In the genomic region with DNA sequence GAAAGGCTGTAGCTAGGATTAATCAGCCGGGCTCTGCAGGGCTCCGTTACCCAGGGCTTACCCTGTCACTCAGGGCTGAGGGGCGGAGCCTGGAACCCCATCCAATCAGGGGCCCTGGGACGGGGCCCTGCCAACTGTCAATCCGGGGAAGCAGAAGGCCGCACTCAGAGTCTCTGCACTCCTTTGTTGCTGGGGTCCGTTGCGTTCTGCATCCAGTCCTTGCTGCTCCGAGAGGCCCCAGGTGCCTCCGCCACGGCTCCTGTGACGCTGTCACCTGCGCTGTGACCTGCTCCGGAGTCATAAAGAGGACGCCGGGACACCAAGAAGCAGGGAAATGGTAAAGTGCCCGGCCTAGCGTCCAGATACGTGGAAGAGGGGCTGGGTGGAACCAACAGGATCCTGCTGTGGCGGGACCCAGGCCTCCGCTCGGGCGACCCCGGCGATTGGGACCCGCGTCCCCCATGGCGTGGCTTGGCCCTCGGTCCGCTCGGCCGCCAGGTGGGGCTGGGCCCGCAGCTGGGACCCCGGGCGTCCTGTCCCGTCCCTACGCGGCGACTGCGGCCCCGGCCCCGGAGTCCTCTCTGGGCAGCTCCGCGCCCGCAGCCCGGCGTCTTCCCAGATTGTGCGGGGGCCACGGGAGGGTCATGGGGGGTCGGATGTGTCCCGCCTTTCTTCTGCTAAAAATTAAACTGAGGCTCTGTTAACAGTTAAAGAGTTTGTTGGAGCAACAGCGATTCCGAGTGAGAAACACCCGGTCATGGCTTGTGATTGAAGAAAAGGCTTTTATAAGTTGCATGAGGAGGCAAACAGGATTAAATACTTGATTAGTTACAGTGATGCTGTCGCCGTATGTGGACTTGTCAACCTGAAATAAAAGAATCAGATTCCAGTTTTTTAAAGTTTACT, we compare ENCODE assay signal across 8 cellular contexts. TPM values are rescaled to one million over a fixed set of nuclear protein-coding genes. Genes with fewer than 3 reads are reported as not detected.
DNase-seq lines count a peak whose midpoint lies in the region; ATAC-seq and TF ChIP-seq lines count a peak whose summit lies in the region.

A gene (plus strand): TSS at position 133 of the 906 bp plus-strand sequence. CDS start 7,431 bp downstream, outside the sequence.

- intact Hi-C loops in stomach (cut with DNase I; ENCODE audit: low total_unique reads): no loop called here

- H3K4me3 ChIP-seq in neuron (ENCODE audit: low read length) (peak within 1 kb of the TSS; percentile 94), stomach (peak within 1 kb of the TSS; percentile 54 to 84 (median 62))

- H3K9me3 ChIP-seq in neuron (ENCODE audit: low read length) (peaks cover 13% of the 10 kb centered on the region), stomach (no peaks in the 10 kb centered on the region)

- 1 to 3% (median 1%) methylated on average over 30 to 56 of the region's 56 CpGs for whole genome bisulfite sequencing in stomach, 5 donors

- ATAC-seq in GM21528 (IDR thresholded peaks at IDR 0.05; ENCODE audit: low FRiP score, unreplicated experiment): peak; percentile 85

- H3K4me1 ChIP-seq in neuron (ENCODE audit: insufficient read depth, low read length) (peaks cover 14% of the 10 kb centered on the region), stomach (peaks cover 10 to 27% (median 23%) of the 10 kb centered on the region in 4 donors)

- DNase-seq in DMS114 treated with DMSO at 0.1 percent for 48 hours (lab: John Stamatoyannopoulos, UW; ENCODE audit: unreplicated experiment) (peak; percentile 53), Kasumi-1 (lab: John Stamatoyannopoulos, UW) (peak; percentile 88 to 90), activated gamma-delta T cell treated with Interleukin-2 at 50 U/mL for 16 hours (peak; percentile 83), foreskin melanocyte (peak; percentile 87), stomach (peak; percentile 94)

- H3K36me3 ChIP-seq in neuron (ENCODE audit: insufficient read depth, low read length): peaks cover 9% of the 10 kb centered on the region
- H3K36me3 ChIP-seq in stomach: no peaks in the 10 kb centered on the region

- peak in 3 of 7 experiments; percentile 10 to 19 (median 10) for TF ChIP-seq CTCF in stomach (IDR thresholded peaks at IDR 0.05)

- peak; percentile 70 for TF ChIP-seq POLR2A in Raji (IDR thresholded peaks at IDR 0.05; ENCODE audit: insufficient read depth, low read depth, low read length)
- TF ChIP-seq POLR2A in stomach (IDR thresholded peaks at IDR 0.05): no peak

- H3K27ac ChIP-seq in stomach: peak within 1 kb of the TSS; percentile 79 to 86 (median 85)

- TF ChIP-seq EP300 in stomach (IDR thresholded peaks at IDR 0.05): no peak

- H2AFZ ChIP-seq in neuron (ENCODE audit: low read depth, low read length): peak within 1 kb of the TSS; percentile 63

- H3K27me3 ChIP-seq in neuron (ENCODE audit: insufficient read depth, low read length) (no peaks in the 10 kb centered on the region), stomach (no peaks in the 10 kb centered on the region)

RNA-seq across cellular contexts. Expression of the gene that starts here (rescaled TPM):
- 10 to 100 TPM in 1 of 5 donors, 1 to 10 TPM in 2, not detected in 2; 3.1 to 21.4 (median 4.0) TPM for total RNA-seq in stomach
- 1 to 10 TPM in 1 of 3 donors, under 1 TPM in 2; 0.63 to 1.1 (median 0.92) TPM for polyA plus RNA-seq in stomach

Comparison
In these comparisons a context has a peak if more than half of its experiments do, and no peak if none do; other contexts are left out.
1. Peak in every context shown above with its lines: DNase-seq, ATAC-seq, H3K4me3 ChIP-seq and H3K27ac ChIP-seq.